In genomic region chr15:83068054-83068453, GRCh38 we compare ENCODE assay signal across 1 cellular context.
TF ChIP-seq lines count a peak whose summit lies in the region.

No MANE protein-coding gene starts in this region.

TF ChIP-seq in endothelial cell of umbilical vein, 7 proteins besides CTCF, POLR2A, EP300 and RAD21 (continued from another document):
- TF ChIP-seq GATA2 (IDR thresholded peaks at IDR 0.05; ENCODE audit: insufficient read depth, insufficient read length, low read depth, low read length) (no peak), MAX (IDR thresholded peaks at IDR 0.05; ENCODE audit: insufficient read depth, insufficient read length) (no peak), JUN (IDR thresholded peaks at IDR 0.05; ENCODE audit: borderline replicate concordance, insufficient read depth, insufficient read length, low read depth) (no peak)
